Comparison of ENCODE assay signal across 18 cellular contexts in genomic region chr4:105274090-105274489, GRCh38.
DNase-seq lines count a peak whose midpoint lies in the region; ATAC-seq and TF ChIP-seq lines count a peak whose summit lies in the region.
"Had no signal": no experiment of that assay in that cellular context is flagged by ENCODE, and none has a peak within 500 bp of the region (broad histone marks: within the 10 kb centered on the region; RNA-seq: fewer than 3 reads in every experiment).

No MANE protein-coding gene starts in this region.

- intact Hi-C loops in upper lobe of right lung (cut with DNase I), result no loop called here

- peak overlapping the region; percentile 22; the same call in 1 of the 2 replicates for H2AFZ ChIP-seq in Loucy (ENCODE audit: low read length)

- CTCF ChIA-PET in WTC11 (lab: Charles Lee), result no interaction called here

- TF ChIP-seq CTCF in Loucy (conservative IDR thresholded peaks at IDR 0.05; ENCODE audit: low read length), result no peak
- TF ChIP-seq CTCF in upper lobe of right lung (IDR thresholded peaks at IDR 0.05), result no peak
- no peak for TF ChIP-seq CTCF in WTC11 (IDR thresholded peaks at IDR 0.05)

- H3K36me3 Mint-ChIP-seq in activated T-cell treated with anti-CD3 and anti-CD28 coated beads, Interleukin-2, amount 50 U/mL, for 72 hours (ENCODE audit: insufficient read depth in 2 of 2), result peaks cover 40 to 59% of the 10 kb centered on the region in 2 donors
- H3K36me3 Mint-ChIP-seq in activated T-cell treated with anti-CD3 and anti-CD28 coated beads, Interleukin-2, amount 50 U/mL, for 4 hours (ENCODE audit: insufficient read depth), result peaks cover 70% of the 10 kb centered on the region
- peaks cover 51 to 60% (median 54%) of the 10 kb centered on the region in 3 donors for H3K36me3 Mint-ChIP-seq in immature natural killer cell
- H3K36me3 Mint-ChIP-seq in stimulated activated effector memory CD8-positive, alpha-beta T cell treated with anti-CD3 and anti-CD28 coated beads, Interleukin-12 subunit alpha, Interleukin-12 subunit beta, amount 100 ng/mL, for 72 hours, result peaks cover 79% of the 10 kb centered on the region
- peaks cover 6% of the 10 kb centered on the region for H3K36me3 Mint-ChIP-seq in WTC11

- H3F3A ChIP-seq in Loucy (ENCODE audit: low read depth), result no peaks in the 10 kb centered on the region

- peaks cover 0 to 6% of the 10 kb centered on the region in 2 donors for H3K9me3 Mint-ChIP-seq in activated T-cell treated with anti-CD3 and anti-CD28 coated beads, Interleukin-2, amount 50 U/mL, for 72 hours
- no peaks in the 10 kb centered on the region for H3K9me3 Mint-ChIP-seq in activated T-cell treated with anti-CD3 and anti-CD28 coated beads, Interleukin-2, amount 50 U/mL, for 4 hours
- H3K9me3 Mint-ChIP-seq in immature natural killer cell, result no peaks in the 10 kb centered on the region
- H3K9me3 Mint-ChIP-seq in stimulated activated effector memory CD8-positive, alpha-beta T cell treated with anti-CD3 and anti-CD28 coated beads, Interleukin-12 subunit alpha, Interleukin-12 subunit beta, amount 100 ng/mL, for 72 hours, result no peaks in the 10 kb centered on the region
- H3K9me3 Mint-ChIP-seq in WTC11, result no peaks in the 10 kb centered on the region

- peaks cover 57% of the 10 kb centered on the region for H3K4me1 Mint-ChIP-seq in activated T-cell treated with anti-CD3 and anti-CD28 coated beads, Interleukin-2, amount 50 U/mL, for 72 hours (ENCODE audit: low read depth)
- peaks cover 19% of the 10 kb centered on the region for H3K4me1 Mint-ChIP-seq in activated T-cell treated with anti-CD3 and anti-CD28 coated beads, Interleukin-2, amount 50 U/mL, for 4 hours (ENCODE audit: low read depth)
- H3K4me1 Mint-ChIP-seq in immature natural killer cell (peaks cover 73 to 93% of the 10 kb centered on the region in 2 donors), WTC11 (peaks cover 5% of the 10 kb centered on the region; the same call in 1 of the 2 replicates)
- H3K4me1 Mint-ChIP-seq in stimulated activated effector memory CD8-positive, alpha-beta T cell treated with anti-CD3 and anti-CD28 coated beads, Interleukin-12 subunit alpha, Interleukin-12 subunit beta, amount 100 ng/mL, for 72 hours, result peaks cover 39% of the 10 kb centered on the region
- H3K4me1 Mint-ChIP-seq: CD14-positive monocyte had no signal

- H3K9me3 ChIP-seq in Loucy (ENCODE audit: insufficient read depth, low read depth, low read length) (no peaks in the 10 kb centered on the region), upper lobe of right lung (no peaks in the 10 kb centered on the region)
- H3K9me3 ChIP-seq: A549, Peyer's patch had no signal

- no peaks in the 10 kb centered on the region for H4K20me1 ChIP-seq in Loucy (ENCODE audit: insufficient read depth, low read length, poor library complexity, severe bottlenecking)

- H3K27me3 Mint-ChIP-seq in activated T-cell treated with anti-CD3 and anti-CD28 coated beads, Interleukin-2, amount 50 U/mL, for 72 hours (ENCODE audit: low read depth), result no peaks in the 10 kb centered on the region
- no peaks in the 10 kb centered on the region for H3K27me3 Mint-ChIP-seq in activated T-cell treated with anti-CD3 and anti-CD28 coated beads, Interleukin-2, amount 50 U/mL, for 4 hours (ENCODE audit: low read depth)
- H3K27me3 Mint-ChIP-seq in immature natural killer cell (ENCODE audit: low read depth in 3 of 3), result peaks cover 0 to 5% (median 2%) of the 10 kb centered on the region in 3 donors
- H3K27me3 Mint-ChIP-seq in WTC11 (ENCODE audit: low read depth), result no peaks in the 10 kb centered on the region
- H3K27me3 Mint-ChIP-seq: B cell had no signal

- no peak for DNase-seq in activated T-cell treated with anti-CD3 and anti-CD28 coated beads, Interleukin-2, amount 50 U/mL, for 72 hours
- DNase-seq in activated T-cell treated with anti-CD3 and anti-CD28 coated beads, Interleukin-2, amount 50 U/mL, for 4 hours, result no peak
- no peak for DNase-seq in immature natural killer cell
- DNase-seq in stimulated activated effector memory CD8-positive, alpha-beta T cell treated with anti-CD3 and anti-CD28 coated beads, Interleukin-12 subunit alpha, Interleukin-12 subunit beta, amount 100 ng/mL, for 72 hours (ENCODE audit: low spot score in 2 of 2), result no peak
- DNase-seq in upper lobe of right lung, result no peak
- DNase-seq in WTC11 (ENCODE audit: low spot score), result no peak
- DNase-seq: EL, GF-D8, Karpas-422, NCI-H1417, NCI-H1694 treated with DMSO at 0.1 percent for 48 hours, NCI-H446, NCI-H526, Peyer's patch had no signal

- H3K9me2 ChIP-seq in Loucy (replicated peaks; ENCODE audit: low read depth, low read length), result no peaks in the 10 kb centered on the region

- peak; percentile 43 to 55 for ATAC-seq in activated T-cell treated with anti-CD3 and anti-CD28 coated beads, Interleukin-2, amount 50 U/mL, for 72 hours (replicated peaks in 1 of 2)
- no peak for ATAC-seq in activated T-cell treated with anti-CD3 and anti-CD28 coated beads, Interleukin-2, amount 50 U/mL, for 4 hours
- peak; percentile 57 for ATAC-seq in stimulated activated effector memory CD8-positive, alpha-beta T cell treated with anti-CD3 and anti-CD28 coated beads, Interleukin-12 subunit alpha, Interleukin-12 subunit beta, amount 100 ng/mL, for 72 hours
- ATAC-seq in upper lobe of right lung, result no peak
- ATAC-seq in WTC11, result no peak
- ATAC-seq: A549 had no signal

- peak overlapping the region; percentile 57 for H3K27ac Mint-ChIP-seq in activated T-cell treated with anti-CD3 and anti-CD28 coated beads, Interleukin-2, amount 50 U/mL, for 72 hours
- H3K27ac Mint-ChIP-seq in immature natural killer cell, result peak overlapping the region; percentile 55 to 89 (median 83)
- H3K27ac Mint-ChIP-seq in stimulated activated effector memory CD8-positive, alpha-beta T cell treated with anti-CD3 and anti-CD28 coated beads, Interleukin-12 subunit alpha, Interleukin-12 subunit beta, amount 100 ng/mL, for 72 hours, result peak overlapping the region; percentile 38
- H3K27ac Mint-ChIP-seq in WTC11, result no peak overlapping the region
- H3K27ac Mint-ChIP-seq: B cell had no signal

- H3K4me3 Mint-ChIP-seq in activated T-cell treated with anti-CD3 and anti-CD28 coated beads, Interleukin-2, amount 50 U/mL, for 72 hours, result peak overlapping the region in 1 of 2 donors; percentile 56
- H3K4me3 Mint-ChIP-seq in activated T-cell treated with anti-CD3 and anti-CD28 coated beads, Interleukin-2, amount 50 U/mL, for 4 hours, result no peak overlapping the region
- H3K4me3 Mint-ChIP-seq in immature natural killer cell (peak overlapping the region; percentile 37 to 63 (median 55)), WTC11 (no peak overlapping the region)
- H3K4me3 Mint-ChIP-seq in stimulated activated effector memory CD8-positive, alpha-beta T cell treated with anti-CD3 and anti-CD28 coated beads, Interleukin-12 subunit alpha, Interleukin-12 subunit beta, amount 100 ng/mL, for 72 hours, result no peak overlapping the region
- H3K4me3 Mint-ChIP-seq: B cell, CD14-positive monocyte had no signal

- POLR2A ChIA-PET in WTC11 (lab: Charles Lee), result no interaction called here

- H3K27ac ChIP-seq in upper lobe of right lung, result no peak overlapping the region
- H3K27ac ChIP-seq: A549, Peyer's patch had no signal

- no peak overlapping the region for H3K4me3 ChIP-seq in Loucy (ENCODE audit: low read length, poor library complexity, severe bottlenecking)
- H3K4me3 ChIP-seq in upper lobe of right lung, result no peak overlapping the region
- H3K4me3 ChIP-seq: A549, Peyer's patch had no signal

- H3K79me2 ChIP-seq in Loucy (ENCODE audit: insufficient read depth, low read length), result no peaks in the 10 kb centered on the region

- no peak overlapping the region for H3K9ac ChIP-seq in Loucy (ENCODE audit: low read depth, low read length, poor library complexity, severe bottlenecking)

- H3K4me1 ChIP-seq in Loucy (ENCODE audit: insufficient read depth, low read length, poor library complexity, severe bottlenecking) (peaks cover 15% of the 10 kb centered on the region), upper lobe of right lung (no peaks in the 10 kb centered on the region)
- H3K4me1 ChIP-seq: A549, Peyer's patch had no signal

- peak overlapping the region; percentile 8 for H3K4me2 ChIP-seq in Loucy (ENCODE audit: low read depth, low read length, poor library complexity, severe bottlenecking)
- H3K4me2 ChIP-seq: A549 had no signal

- H3K36me3 ChIP-seq in Loucy (ENCODE audit: insufficient read depth, low read length) (no peaks in the 10 kb centered on the region), upper lobe of right lung (peaks cover 65% of the 10 kb centered on the region)

- H3K27me3 ChIP-seq in Loucy (ENCODE audit: insufficient read depth, low read length, poor library complexity, severe bottlenecking) (no peaks in the 10 kb centered on the region), upper lobe of right lung (no peaks in the 10 kb centered on the region)
- H3K27me3 ChIP-seq: Peyer's patch had no signal

TF ChIP-seq in WTC11, 78 proteins besides CTCF, POLR2A, EP300 and RAD21 (continues in another document):
- TF ChIP-seq CREB1 (CRISPR knock-in tag; IDR thresholded peaks at IDR 0.05) (no peak), ATF2 (CRISPR knock-in tag; IDR thresholded peaks at IDR 0.05; ENCODE audit: borderline replicate concordance, low read depth) (no peak)

Comparison
In these comparisons a context has a peak if more than half of its experiments do, and no peak if none do; other contexts are left out.
1. ATAC-seq: peak in activated T-cell treated with anti-CD3 and anti-CD28 coated beads, Interleukin-2, amount 50 U/mL, for 72 hours (2 of 2) and stimulated activated effector memory CD8-positive, alpha-beta T cell treated with anti-CD3 and anti-CD28 coated beads, Interleukin-12 subunit alpha, Interleukin-12 subunit beta, amount 100 ng/mL, for 72 hours (single experiment); none in activated T-cell treated with anti-CD3 and anti-CD28 coated beads, Interleukin-2, amount 50 U/mL, for 4 hours (0 of 2), upper lobe of right lung (single experiment) and WTC11 (single experiment).
2. H3K4me3 Mint-ChIP-seq: peak in immature natural killer cell (5 of 5); none in activated T-cell treated with anti-CD3 and anti-CD28 coated beads, Interleukin-2, amount 50 U/mL, for 4 hours (single experiment), stimulated activated effector memory CD8-positive, alpha-beta T cell treated with anti-CD3 and anti-CD28 coated beads, Interleukin-12 subunit alpha, Interleukin-12 subunit beta, amount 100 ng/mL, for 72 hours (single experiment) and WTC11 (single experiment).